Comparison of ENCODE assay signal across 3 cellular contexts in genomic region chr10:43362191-43362839, GRCh38.
TF ChIP-seq lines count a peak whose summit lies in the region.

No MANE protein-coding gene starts in this region.

TF ChIP-seq in liver, 16 proteins besides CTCF, POLR2A, EP300 and RAD21:
- no peak for TF ChIP-seq ATF3 (IDR thresholded peaks at IDR 0.05)
- no peak for TF ChIP-seq TAF1 (conservative IDR thresholded peaks at IDR 0.05)
- TF ChIP-seq ZBTB33 (IDR thresholded peaks at IDR 0.05): no peak
- no peak for TF ChIP-seq REST (IDR thresholded peaks at IDR 0.05)
- no peak for TF ChIP-seq HNF4A (conservative IDR thresholded peaks at IDR 0.05)
- TF ChIP-seq YY1 (IDR thresholded peaks at IDR 0.05): peak; percentile 34
- TF ChIP-seq GABPA (IDR thresholded peaks at IDR 0.05 in 1 of 2, conservative IDR thresholded peaks at IDR 0.05 in 1 of 2): peak in 1 of 2 donors; percentile 38
- peak; percentile 32 for TF ChIP-seq MAX (IDR thresholded peaks at IDR 0.05)
- TF ChIP-seq FOXA1 (IDR thresholded peaks at IDR 0.05): no peak
- no peak for TF ChIP-seq JUND (IDR thresholded peaks at IDR 0.05)
- no peak for TF ChIP-seq HNF4G (IDR thresholded peaks at IDR 0.05)
- TF ChIP-seq EGR1 (IDR thresholded peaks at IDR 0.05; ENCODE audit: low read depth in 2 of 2): no peak
- TF ChIP-seq FOXA2 (IDR thresholded peaks at IDR 0.05): no peak
- no peak for TF ChIP-seq NR2F2 (IDR thresholded peaks at IDR 0.05)
- no peak for TF ChIP-seq RXRA (IDR thresholded peaks at IDR 0.05)
- TF ChIP-seq SP1 (IDR thresholded peaks at IDR 0.05): peak; percentile 58
TF ChIP-seq in liver: peak in this region for 4.

TF ChIP-seq in HepG2, 621 proteins besides CTCF, POLR2A, EP300 and RAD21:
- TF ChIP-seq HNRNPUL1 (IDR thresholded peaks at IDR 0.05; ENCODE audit: low read depth, low read length): no peak
- no peak for TF ChIP-seq ZNF513 (CRISPR knock-in tag; conservative IDR thresholded peaks at IDR 0.05)
- no peak for TF ChIP-seq KLF15 (CRISPR knock-in tag; IDR thresholded peaks at IDR 0.05; ENCODE audit: borderline replicate concordance)
- TF ChIP-seq KAT7 (CRISPR knock-in tag; IDR thresholded peaks at IDR 0.05; ENCODE audit: borderline replicate concordance): no peak
- TF ChIP-seq SRY (CRISPR knock-in tag; IDR thresholded peaks at IDR 0.05): no peak
- no peak for TF ChIP-seq DMAP1 (CRISPR knock-in tag; IDR thresholded peaks at IDR 0.05)
- TF ChIP-seq ZMAT5 (CRISPR knock-in tag; IDR thresholded peaks at IDR 0.05; ENCODE audit: borderline replicate concordance, low read depth): no peak
- TF ChIP-seq TBP (CRISPR knock-in tag; IDR thresholded peaks at IDR 0.05): no peak
- no peak for TF ChIP-seq STAT6 (CRISPR knock-in tag; IDR thresholded peaks at IDR 0.05; ENCODE audit: borderline replicate concordance)
- no peak for TF ChIP-seq ZNF563 (CRISPR knock-in tag; IDR thresholded peaks at IDR 0.05)
- no peak for TF ChIP-seq RELA (CRISPR knock-in tag; IDR thresholded peaks at IDR 0.05)
- no peak for TF ChIP-seq ZNF546 (CRISPR knock-in tag; conservative IDR thresholded peaks at IDR 0.05)
- no peak for TF ChIP-seq TAF15 (IDR thresholded peaks at IDR 0.05; ENCODE audit: low read depth, low read length, poor library complexity, severe bottlenecking)
- no peak for TF ChIP-seq ZNF101 (CRISPR knock-in tag; IDR thresholded peaks at IDR 0.05; ENCODE audit: borderline replicate concordance, low read depth)
- TF ChIP-seq AHR (CRISPR knock-in tag; IDR thresholded peaks at IDR 0.05): no peak
TF ChIP-seq in HepG2: peak in this region for 0.

TF ChIP-seq in H1, 55 proteins besides CTCF, POLR2A, EP300 and RAD21:
- peak; percentile 51; the same call in 1 of the 2 replicates for TF ChIP-seq CHD2 (IDR thresholded peaks at IDR 0.05; ENCODE audit: low read length)
- TF ChIP-seq MAX (IDR thresholded peaks at IDR 0.05): peak; percentile 62; the same call in 1 of the 2 replicates
- TF ChIP-seq CHD7 (IDR thresholded peaks at IDR 0.05; ENCODE audit: insufficient replicate concordance, low read length): no peak
- 0 out of 2 replicates have a peak, but pooled peaks have one; percentile 26 for TF ChIP-seq TAF1 (IDR thresholded peaks at IDR 0.05; ENCODE audit: low read depth, low read length)
- 0 out of 2 replicates have a peak, but pooled peaks have one; percentile 5 for TF ChIP-seq YY1 (IDR thresholded peaks at IDR 0.05; ENCODE audit: low read depth, low read length)
- TF ChIP-seq HDAC2 (IDR thresholded peaks at IDR 0.05; ENCODE audit: borderline replicate concordance in 1 of 2, low read depth in 2 of 2, low read length in 2 of 2): peak in 1 of 2 experiments; percentile 87; a peak in 1 of 4 replicates
- peak; percentile 7; the same call in 1 of the 2 replicates for TF ChIP-seq TBP (IDR thresholded peaks at IDR 0.05; ENCODE audit: low read depth, low read length)
- no peak for TF ChIP-seq SRF (IDR thresholded peaks at IDR 0.05; ENCODE audit: low read depth, low read length)
- TF ChIP-seq ZNF274 (IDR thresholded peaks at IDR 0.05; ENCODE audit: borderline replicate concordance, extremely low read depth, low read length): no peak
- peak; percentile 89 for TF ChIP-seq E2F6 (IDR thresholded peaks at IDR 0.05)
- peak; percentile 39 for TF ChIP-seq TAF7 (optimal IDR thresholded peaks at IDR 0.05; ENCODE audit: borderline replicate concordance, low read depth, low read length)
- TF ChIP-seq SUZ12 (IDR thresholded peaks at IDR 0.05; ENCODE audit: low read length): peak; percentile 45; the same call in 1 of the 2 replicates
- TF ChIP-seq JUND (IDR thresholded peaks at IDR 0.05; ENCODE audit: low read length): no peak
- peak; percentile 57 for TF ChIP-seq PHF8 (conservative IDR thresholded peaks at IDR 0.05; ENCODE audit: low read depth, low read length)
- TF ChIP-seq KDM4A (IDR thresholded peaks at IDR 0.05; ENCODE audit: low read depth, low read length, severe bottlenecking): peak; percentile 53
- peak; percentile 94 for TF ChIP-seq BACH1 (IDR thresholded peaks at IDR 0.05; ENCODE audit: low read length)
- TF ChIP-seq RBBP5 (IDR thresholded peaks at IDR 0.05; ENCODE audit: borderline replicate concordance, low read depth, low read length): 0 out of 2 replicates have a peak, but pooled peaks have one; percentile 49
- TF ChIP-seq BRCA1 (IDR thresholded peaks at IDR 0.05; ENCODE audit: low read depth, low read length): no peak
